Comparison of ENCODE assay signal across 9 cellular contexts in the genomic region with DNA sequence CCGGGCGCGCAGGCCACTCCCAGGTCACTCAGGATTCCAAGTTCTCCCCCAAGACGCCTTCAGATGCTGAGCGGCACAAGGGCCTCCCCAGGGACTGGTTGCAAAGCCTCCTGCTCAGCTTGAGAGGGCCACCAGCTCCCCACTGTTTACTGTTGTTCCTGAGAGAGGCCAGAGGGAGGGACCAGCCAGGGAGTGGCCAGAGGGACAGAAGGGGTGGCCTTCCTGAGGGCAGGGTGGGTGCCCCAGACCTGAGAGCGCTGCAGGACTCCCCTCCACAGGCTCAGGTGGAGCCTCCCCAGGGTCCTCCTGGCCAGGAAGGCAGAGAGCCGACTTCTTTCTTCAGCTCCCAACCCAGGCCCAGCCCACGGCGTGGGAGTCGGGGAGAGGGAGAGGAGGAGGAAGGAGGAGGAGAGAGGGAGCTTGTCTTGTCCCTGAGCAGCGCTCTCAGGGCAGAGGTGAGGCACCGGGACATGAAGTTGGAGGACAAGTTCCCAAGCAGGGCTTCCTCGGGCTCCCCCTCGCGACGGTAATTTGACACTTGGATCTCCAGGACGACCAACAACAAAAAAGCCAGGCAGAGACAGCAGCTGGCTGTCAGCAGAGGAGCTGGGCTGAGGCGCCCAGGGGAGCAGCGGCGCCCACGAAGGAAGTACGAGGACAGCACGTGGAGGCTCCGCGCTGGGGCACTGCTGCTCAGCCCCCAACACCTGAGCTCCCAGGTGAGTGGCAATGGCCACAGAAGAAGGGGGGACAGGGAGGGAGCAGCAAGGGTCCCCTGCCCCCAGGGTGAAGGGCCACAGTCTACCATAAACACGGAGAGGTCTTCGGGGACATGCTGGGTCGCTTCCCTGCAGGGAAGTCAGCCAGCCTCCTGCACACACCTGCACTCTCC. TPM values are rescaled to one million over a fixed set of nuclear protein-coding genes. Genes with fewer than 3 reads are reported as not detected.
DNase-seq lines count a peak whose midpoint lies in the region; ATAC-seq, FAIRE-seq and TF ChIP-seq lines count a peak whose summit lies in the region.
"Had no signal": no experiment of that assay in that cellular context is flagged by ENCODE, and none has a peak within 500 bp of the region (broad histone marks: within the 10 kb centered on the region; RNA-seq: fewer than 3 reads in every experiment).

No MANE protein-coding gene starts in this region.

- DNase-seq in SIG-M5 treated with dmso at 0.1 percent for 504 hours (lab: John Stamatoyannopoulos, UW; ENCODE audit: unreplicated experiment): peak; percentile 92
- no peak for DNase-seq in SIG-M5 (lab: John Stamatoyannopoulos, UW)
- DNase-seq in NCI-H2107 treated with DMSO at 0.1 percent for 48 hours (lab: John Stamatoyannopoulos, UW; ENCODE audit: unreplicated experiment): peak; percentile 93
- peak; percentile 96 for DNase-seq in kidney
- peak; percentile 16 to 32 (median 28) for DNase-seq in stimulated activated CD4-positive, alpha-beta T cell treated with anti-CD3 and anti-CD28 coated beads, Interleukin-12 subunit alpha, Interleukin-12 subunit beta, amount 100 ng/mL, for 48 hours (ENCODE audit: low read depth in 2 of 3, low spot score in 1 of 3)

- H3K27ac ChIP-seq in VCaP (peak overlapping the region; percentile 65), cingulate gyrus (ENCODE audit: low read depth, low read length) (peak overlapping the region; percentile 89), kidney (ENCODE audit: low read depth in 2 of 2, low read length in 2 of 2) (peak overlapping the region; percentile 88 to 92)

- H3K4me1 ChIP-seq in kidney (ENCODE audit: control insufficient read depth in 1 of 2, insufficient read depth in 1 of 2, low read depth in 1 of 2, low read length in 2 of 2): peaks cover 10 to 28% of the 10 kb centered on the region in 2 donors

- peak overlapping the region; percentile 5 to 58 for H3K4me3 ChIP-seq in kidney (ENCODE audit: low read length in 2 of 2)

- TF ChIP-seq CTCF in VCaP (conservative IDR thresholded peaks at IDR 0.05) (peak; percentile 79), kidney (IDR thresholded peaks at IDR 0.05; ENCODE audit: borderline replicate concordance, extremely low read depth, insufficient read depth) (peak; percentile 66)

- FAIRE-seq in kidney (lab: Jason Lieb, UNC): no peak
- FAIRE-seq: A204.1 had no signal

- no peak for ATAC-seq in HG03045 (IDR thresholded peaks at IDR 0.05; ENCODE audit: unreplicated experiment)

- intact Hi-C loops in kidney (cut with DNase I): no loop called here

- peak overlapping the region; percentile 27 to 78 for H3K9ac ChIP-seq in kidney (ENCODE audit: low read length in 2 of 2)

- H3K9me3 ChIP-seq in kidney (ENCODE audit: control insufficient read depth in 1 of 2, low read length in 2 of 2): no peaks in the 10 kb centered on the region

- H3K36me3 ChIP-seq in kidney (ENCODE audit: control insufficient read depth in 1 of 2, insufficient read depth in 2 of 2, low read length in 2 of 2): no peaks in the 10 kb centered on the region

RNA-seq across cellular contexts. Expression of gene SMIM5, which starts 0.5 kb away (rescaled TPM):
- 8.0 TPM for total RNA-seq in kidney
- polyA plus RNA-seq in kidney (ENCODE audit: insufficient read depth, low read depth, low replicate concordance): 63.0 TPM

RNA-seq across cellular contexts. Expression of gene RECQL5, which starts 33.2 kb away (rescaled TPM):
- 51.6 TPM for total RNA-seq in kidney
- 40.0 TPM for polyA plus RNA-seq in kidney (ENCODE audit: insufficient read depth, low read depth, low replicate concordance)

RNA-seq across cellular contexts. Expression of gene SAP30BP, which starts 33.4 kb away (rescaled TPM):
- total RNA-seq in kidney: 95.1 TPM
- 62.9 TPM for polyA plus RNA-seq in kidney (ENCODE audit: insufficient read depth, low read depth, low replicate concordance)

RNA-seq across cellular contexts. Expression of gene MYO15B, which starts 46.1 kb away (rescaled TPM):
- 286 TPM for total RNA-seq in kidney
- polyA plus RNA-seq in kidney (ENCODE audit: insufficient read depth, low read depth, low replicate concordance): 139 TPM
